In the genomic region with DNA sequence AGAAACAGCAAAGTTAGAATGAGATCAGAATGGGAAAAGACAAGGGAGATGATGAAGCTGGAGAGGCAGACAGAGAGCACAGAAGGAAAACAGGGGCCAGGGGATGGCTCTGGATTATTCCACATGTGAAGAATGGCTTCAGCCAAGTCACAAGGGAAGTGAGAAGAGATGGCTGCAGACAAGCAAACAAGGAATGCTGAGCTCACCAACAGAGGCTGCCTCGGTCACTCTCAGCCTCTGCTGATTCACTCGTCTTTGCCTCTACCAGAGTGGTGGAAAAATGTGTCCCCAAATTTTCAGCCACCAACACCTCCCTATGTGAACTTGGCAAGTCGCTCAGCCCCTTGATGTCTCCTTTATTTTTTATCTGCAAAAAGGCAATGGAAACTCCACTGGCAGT, we compare ENCODE assay signal across 20 cellular contexts. TPM values are rescaled to one million over a fixed set of nuclear protein-coding genes. Genes with fewer than 3 reads are reported as not detected.
"Had no signal": no experiment of that assay in that cellular context is flagged by ENCODE, and none has a peak within 500 bp of the region (broad histone marks: within the 10 kb centered on the region; RNA-seq: fewer than 3 reads in every experiment).

No MANE protein-coding gene starts in this region.

- H3K4me3 Mint-ChIP-seq: naive B cell had no signal

- H3K4me3 ChIP-seq: esophagus muscularis mucosa, left ventricle myocardium inferior, lower lobe of right lung, stomach, suprapubic skin, tibial artery, upper lobe of right lung, vagina had no signal

- H3K4me1 ChIP-seq: left ventricle myocardium inferior, lower lobe of right lung, stomach, suprapubic skin, upper lobe of right lung had no signal

- H3K36me3 ChIP-seq: esophagus muscularis mucosa, left ventricle myocardium inferior, lower lobe of right lung, neutrophil, stomach, suprapubic skin, tibial artery, upper lobe of right lung, vagina had no signal

- ATAC-seq: upper lobe of right lung had no signal

- H3K9me3 ChIP-seq: esophagus muscularis mucosa, left ventricle myocardium inferior, lower lobe of right lung, neutrophil, stomach, suprapubic skin, tibial artery, upper lobe of right lung, vagina had no signal

- H3K27me3 ChIP-seq: esophagus muscularis mucosa, neutrophil, stomach, suprapubic skin, tibial artery, upper lobe of right lung, vagina had no signal

- H3K4me1 Mint-ChIP-seq: naive B cell had no signal

- H3K27ac Mint-ChIP-seq: naive B cell had no signal

- H3K27ac ChIP-seq: epithelial cell of prostate, left ventricle myocardium inferior, lower lobe of right lung, neutrophil, stomach, suprapubic skin, tibial artery, upper lobe of right lung, vagina had no signal

- H3K36me3 Mint-ChIP-seq: naive B cell had no signal

- DNase-seq: cortex of kidney; effector memory CD4-positive, alpha-beta T cell; foreskin fibroblast; kidney glomerular epithelial cell; left ventricle myocardium inferior; lower lobe of right lung; mesenchymal stem cell; naive B cell; small intestine; stimulated activated CD4-positive, alpha-beta T cell treated with anti-CD3 and anti-CD28 coated beads, Interleukin-12 subunit alpha, Interleukin-12 subunit beta, amount 100 ng/mL, for 4 hours; stimulated activated naive CD4-positive, alpha-beta T cell; stomach; tibial artery; upper lobe of right lung had no signal

RNA-seq across cellular contexts. Expression of gene TRABD2B, which starts 46.7 kb away (rescaled TPM):
- total RNA-seq: pulmonary artery endothelial cell had no signal
